26 cellular contexts compared by ENCODE assay signal in genomic region chr18:63834471-63835113, GRCh38. TPM values are rescaled to one million over a fixed set of nuclear protein-coding genes. Genes with fewer than 3 reads are reported as not detected.
DNase-seq lines count a peak whose midpoint lies in the region; ATAC-seq and TF ChIP-seq lines count a peak whose summit lies in the region.
"Had no signal": no experiment of that assay in that cellular context is flagged by ENCODE, and none has a peak within 500 bp of the region (broad histone marks: within the 10 kb centered on the region; RNA-seq: fewer than 3 reads in every experiment).

No MANE protein-coding gene starts in this region.

- intact Hi-C loops in left cardiac atrium (cut with DNase I) (no loop called here), left colon (cut with DNase I, micrococcal nuclease) (no loop called here), left ventricle myocardium superior (cut with micrococcal nuclease) (no loop called here)

- no peak overlapping the region for H3K4me3 ChIP-seq in RWPE2 (ENCODE audit: severe bottlenecking)
- H3K4me3 ChIP-seq: BLaER1 treated with 17β-estradiol and CSF1 and Interleukin-3, amounts not matched to agents 10 nM and 100 nM; GM23338; Peyer's patch had no signal

- no peaks in the 10 kb centered on the region for H3K27me3 ChIP-seq in RWPE2 (ENCODE audit: insufficient read depth, poor library complexity, severe bottlenecking)
- H3K27me3 ChIP-seq: BLaER1 treated with 17β-estradiol and CSF1 and Interleukin-3, amounts not matched to agents 10 nM and 100 nM; Peyer's patch had no signal

- peak overlapping the region; percentile 18 for H3K27ac ChIP-seq in RWPE2 (ENCODE audit: poor library complexity, severe bottlenecking)
- H3K27ac ChIP-seq: 22Rv1; BLaER1 treated with 17β-estradiol and CSF1 and Interleukin-3, amounts not matched to agents 10 nM and 100 nM; KMS-11; Peyer's patch had no signal

- no peaks in the 10 kb centered on the region for H3K9me3 ChIP-seq in RWPE2 (ENCODE audit: severe bottlenecking)
- H3K9me3 ChIP-seq: BLaER1 treated with 17β-estradiol and CSF1 and Interleukin-3, amounts not matched to agents 10 nM and 100 nM; Peyer's patch; SK-N-SH had no signal

- H3K4me1 ChIP-seq in RWPE2 (ENCODE audit: insufficient read depth, poor library complexity, severe bottlenecking): peaks cover 28% of the 10 kb centered on the region
- H3K4me1 ChIP-seq: Peyer's patch had no signal

- H3K36me3 ChIP-seq in RWPE2 (ENCODE audit: low read depth): no peaks in the 10 kb centered on the region
- H3K36me3 ChIP-seq: BLaER1 treated with 17β-estradiol and CSF1 and Interleukin-3, amounts not matched to agents 10 nM and 100 nM; Peyer's patch had no signal

- no peak for TF ChIP-seq CTCF in RWPE2 (IDR thresholded peaks at IDR 0.05; ENCODE audit: poor library complexity, severe bottlenecking)

- ATAC-seq in RWPE2 (ENCODE audit: low read depth) (no peak), left cardiac atrium (no peak), left colon (no peak), left ventricle myocardium superior (no peak)
- ATAC-seq: GM23338 had no signal

- DNase-seq in NOMO-1 treated with DMSO at 0.1 percent for 48 hours (lab: John Stamatoyannopoulos, UW; ENCODE audit: unreplicated experiment) (peak; percentile 66), NOMO-1 treated with dmso at 0.1 percent for 144 hours (lab: John Stamatoyannopoulos, UW; ENCODE audit: unreplicated experiment) (no peak), HCEC 1CT (peak; percentile 55), RWPE2 (ENCODE audit: low spot score) (no peak), left cardiac atrium (no peak), NAMALWA (ENCODE audit: low spot score) (no peak), left colon (no peak), left ventricle myocardium superior (no peak)
- DNase-seq: AML-193; CD4-positive, alpha-beta T cell; GF-D8; H9; NCI-H1092; NCI-H1417 treated with DMSO at 0.1 percent for 48 hours; NCI-H1694 treated with DMSO at 0.1 percent for 48 hours; NCI-H2081; NCI-H2227 treated with DMSO at 0.1 percent for 48 hours; NCI-H526 treated with DMSO at 0.1 percent for 48 hours; Peyer's patch; SK-N-SH; SW 1271 had no signal

RNA-seq across cellular contexts. Expression of gene SERPINB2, which starts 52.9 kb away (rescaled TPM):
- total RNA-seq in left cardiac atrium (under 1 TPM in 1 of 2 donors, not detected in 1; 0.37 TPM), left colon (not detected), left ventricle myocardium superior (not detected)
- total RNA-seq: GM23338, H9, OCI-LY7, Peyer's patch had no signal

RNA-seq across cellular contexts. Expression of gene SERPINB7, which starts 59.4 kb away (rescaled TPM):
- total RNA-seq in left cardiac atrium: not detected
- total RNA-seq in left colon: under 1 TPM in 1 of 2 donors, not detected in 1; 0.22 TPM
- not detected for total RNA-seq in left ventricle myocardium superior
- total RNA-seq: CD4-positive, alpha-beta T cell; GM23338; H9; OCI-LY7; Peyer's patch had no signal

Comparison
In these comparisons a context has a peak if more than half of its experiments do, and no peak if none do; other contexts are left out.
1. DNase-seq: peak in NOMO-1 treated with DMSO at 0.1 percent for 48 hours (single experiment) and HCEC 1CT (single experiment); none in NOMO-1 treated with dmso at 0.1 percent for 144 hours (single experiment), RWPE2 (single experiment), left cardiac atrium (single experiment), NAMALWA (single experiment), left colon (0 of 2) and left ventricle myocardium superior (single experiment).